ENCODE assay signal across 9 cellular contexts in genomic region chr12:1804545-1805332, GRCh38. TPM values are rescaled to one million over a fixed set of nuclear protein-coding genes. Genes with fewer than 3 reads are reported as not detected.
A peak's percentile ranks its signal among the peaks of the same experiment; 100 is the strongest.
DNase-seq lines count a peak whose midpoint lies in the region; ATAC-seq and TF ChIP-seq lines count a peak whose summit lies in the region.
"Had no signal": no experiment of that assay in that cellular context is flagged by ENCODE, and none has a peak within 500 bp of the region (broad histone marks: within the 10 kb centered on the region; RNA-seq: fewer than 3 reads in every experiment).

No MANE protein-coding gene starts in this region.

- in situ Hi-C loops in Caki2 (cut with HindIII; ENCODE audit: low pct_unique_long_range_greater_than_20kb, low sequenced_read_pairs) (no loop called here), IMR-90 (cut with MboI; ENCODE audit: low sequenced_read_pairs) (loop anchor here (10.0 to 25.0 kb wide), 3 partner anchors 220 to 780 kb away; no protein-coding TSS in a partner anchor)

- peak overlapping the region; percentile 11; the same call in 1 of the 2 replicates for H3K14ac ChIP-seq in IMR-90 (replicated peaks; ENCODE audit: low read depth, low read length)

- no peaks in the 10 kb centered on the region for H3K36me3 Mint-ChIP-seq in natural killer cell treated with Interleukin-12 subunit alpha and Interleukin-12 subunit beta and Interleukin-15 and Interleukin-18, amount 100 ng/mL, for 72 hours
- no peaks in the 10 kb centered on the region for H3K36me3 Mint-ChIP-seq in stimulated activated naive B cell treated with anti-CD40 and anti-IgM and Interleukin-4, amounts not matched to agents 10 μg/mL and 1 μg/mL and 100 μg/mL, for 72 hours

- peaks cover 13 to 20% of the 10 kb centered on the region in 2 donors for H3K4me1 Mint-ChIP-seq in natural killer cell treated with Interleukin-12 subunit alpha and Interleukin-12 subunit beta and Interleukin-15 and Interleukin-18, amount 100 ng/mL, for 72 hours (ENCODE audit: low read depth in 2 of 2)
- H3K4me1 Mint-ChIP-seq in stimulated activated naive B cell treated with anti-CD40 and anti-IgM and Interleukin-4, amounts not matched to agents 10 μg/mL and 1 μg/mL and 100 μg/mL, for 72 hours: peaks cover 18 to 28% of the 10 kb centered on the region in 2 donors

- H3K23ac ChIP-seq in IMR-90 (ENCODE audit: low read depth, low read length): no peak overlapping the region

- intact Hi-C loops in IMR-90 (cut with micrococcal nuclease): no loop called here
- intact Hi-C loops in OCI-LY7 (cut with micrococcal nuclease; ENCODE audit: unreplicated experiment): no loop called here

- H3K9me3 ChIP-seq in IMR-90 (ENCODE audit: control insufficient read depth, insufficient read depth, low read length) (no peaks in the 10 kb centered on the region), OCI-LY7 (ENCODE audit: low read length) (no peaks in the 10 kb centered on the region)

- dilution Hi-C loops in IMR-90 (cut with HindIII; ENCODE audit: low sequenced_read_pairs, unreplicated experiment): no loop called here

- H2BK15ac ChIP-seq in IMR-90 (ENCODE audit: low read depth, low read length): no peak overlapping the region

- BruUV-seq in IMR-90 (replicated peaks; lab: Mats Ljungman, UMichigan) (no TSS peak), OCI-LY7 (replicated peaks; lab: Mats Ljungman, UMichigan) (no TSS peak)

- H2BK20ac ChIP-seq in IMR-90 (ENCODE audit: low read depth, low read length): no peak overlapping the region

- peak overlapping the region; percentile 64 to 88 for H3K27ac Mint-ChIP-seq in natural killer cell treated with Interleukin-12 subunit alpha and Interleukin-12 subunit beta and Interleukin-15 and Interleukin-18, amount 100 ng/mL, for 72 hours
- H3K27ac Mint-ChIP-seq in stimulated activated naive B cell treated with anti-CD40 and anti-IgM and Interleukin-4, amounts not matched to agents 10 μg/mL and 1 μg/mL and 100 μg/mL, for 72 hours: peak overlapping the region; percentile 69

- H3K27ac ChIP-seq in IMR-90 (ENCODE audit: insufficient read depth, low read length): peak overlapping the region; percentile 12; the same call in 1 of the 2 replicates
- no peak overlapping the region for H3K27ac ChIP-seq in OCI-LY7 (ENCODE audit: low read depth, low read length, poor library complexity, severe bottlenecking)

- H3K79me1 ChIP-seq in IMR-90 (ENCODE audit: low read depth in 1 of 2, low read length in 2 of 2): no peaks in the 10 kb centered on the region

- H3K27me3 Mint-ChIP-seq in natural killer cell treated with Interleukin-12 subunit alpha and Interleukin-12 subunit beta and Interleukin-15 and Interleukin-18, amount 100 ng/mL, for 72 hours: no peaks in the 10 kb centered on the region
- H3K27me3 Mint-ChIP-seq in stimulated activated naive B cell treated with anti-CD40 and anti-IgM and Interleukin-4, amounts not matched to agents 10 μg/mL and 1 μg/mL and 100 μg/mL, for 72 hours: no peaks in the 10 kb centered on the region

- H3K4me3 ChIP-seq in IMR-90 (ENCODE audit: insufficient read depth, low read depth, low read length): no peak overlapping the region
- H3K4me3 ChIP-seq in OCI-LY7 (ENCODE audit: low read depth, low read length, poor library complexity, severe bottlenecking): no peak overlapping the region

- H2AFZ ChIP-seq in IMR-90 (replicated peaks; ENCODE audit: low read length, poor library complexity): peak overlapping the region; percentile 89
- peak overlapping the region; percentile 81 for H2AFZ ChIP-seq in OCI-LY7 (ENCODE audit: low read length)

- H4K5ac ChIP-seq in IMR-90 (ENCODE audit: low read depth, low read length): peak overlapping the region; percentile 100

- no peak overlapping the region for H3K4me3 Mint-ChIP-seq in natural killer cell treated with Interleukin-12 subunit alpha and Interleukin-12 subunit beta and Interleukin-15 and Interleukin-18, amount 100 ng/mL, for 72 hours
- no peak overlapping the region for H3K4me3 Mint-ChIP-seq in stimulated activated naive B cell treated with anti-CD40 and anti-IgM and Interleukin-4, amounts not matched to agents 10 μg/mL and 1 μg/mL and 100 μg/mL, for 72 hours

- CTCF ChIA-PET in IMR-90 (lab: Yijun Ruan, JAX) (no interaction called here), OCI-LY7 (lab: Charles Lee; ENCODE audit: unreplicated experiment) (no interaction called here)

- H3K9me3 Mint-ChIP-seq in natural killer cell treated with Interleukin-12 subunit alpha and Interleukin-12 subunit beta and Interleukin-15 and Interleukin-18, amount 100 ng/mL, for 72 hours: no peaks in the 10 kb centered on the region
- peaks cover 2 to 5% of the 10 kb centered on the region in 2 donors for H3K9me3 Mint-ChIP-seq in stimulated activated naive B cell treated with anti-CD40 and anti-IgM and Interleukin-4, amounts not matched to agents 10 μg/mL and 1 μg/mL and 100 μg/mL, for 72 hours

- no peaks in the 10 kb centered on the region for H4K20me1 ChIP-seq in IMR-90 (ENCODE audit: insufficient read depth, low read length)
- H4K20me1 ChIP-seq in OCI-LY7 (ENCODE audit: insufficient read depth, low read length): no peaks in the 10 kb centered on the region

- ATAC-seq in GM21423 (IDR thresholded peaks at IDR 0.05; ENCODE audit: unreplicated experiment) (peak; percentile 79), IMR-90 (ENCODE audit: low read depth) (peak; percentile 90)
- peak; percentile 89 to 92 for ATAC-seq in natural killer cell treated with Interleukin-12 subunit alpha and Interleukin-12 subunit beta and Interleukin-15 and Interleukin-18, amount 100 ng/mL, for 72 hours
- peak; percentile 69 to 81 for ATAC-seq in stimulated activated naive B cell treated with anti-CD40 and anti-IgM and Interleukin-4, amounts not matched to agents 10 μg/mL and 1 μg/mL and 100 μg/mL, for 72 hours (replicated peaks)

- peak overlapping the region; percentile 76 for H2AK9ac ChIP-seq in IMR-90 (replicated peaks; ENCODE audit: low read depth, low read length, poor library complexity)

- H3K9me2 ChIP-seq in OCI-LY7 (ENCODE audit: insufficient read depth, low read length): no peaks in the 10 kb centered on the region

- peak overlapping the region; percentile 31 for H2BK5ac ChIP-seq in IMR-90 (ENCODE audit: low read depth, low read length, poor library complexity, severe bottlenecking)

- H3K4me1 ChIP-seq in IMR-90 (ENCODE audit: control insufficient read depth, insufficient read depth, low read length): no peaks in the 10 kb centered on the region
- H3K4me1 ChIP-seq in OCI-LY7 (ENCODE audit: insufficient read depth, low read length, poor library complexity, severe bottlenecking): peaks cover 3% of the 10 kb centered on the region

- no peaks in the 10 kb centered on the region for H3K79me2 ChIP-seq in OCI-LY7 (ENCODE audit: insufficient read depth, low read depth, low read length)

- DNase-seq in Caki2 (ENCODE audit: low read depth) (peak; percentile 68), IMR-90 (peak; percentile 88), OCI-LY7 (ENCODE audit: low spot score) (peak; percentile 91), activated T-cell treated with anti-CD3 and anti-CD28 coated beads for 24 hours (ENCODE audit: low read depth) (peak; percentile 80), erythroblast (lab: John Stamatoyannopoulos, UW) (peak; percentile 88 to 91)
- DNase-seq in natural killer cell treated with Interleukin-12 subunit alpha and Interleukin-12 subunit beta and Interleukin-15 and Interleukin-18, amount 100 ng/mL, for 72 hours (ENCODE audit: low spot score): peak; percentile 90
- DNase-seq in stimulated activated naive B cell treated with anti-CD40 and anti-IgM and Interleukin-4, amounts not matched to agents 10 μg/mL and 1 μg/mL and 100 μg/mL, for 72 hours: peak; percentile 66

- peak overlapping the region; percentile 20; the same call in 1 of the 2 replicates for H2AK5ac ChIP-seq in IMR-90 (ENCODE audit: low read depth, low read length)

- TF ChIP-seq CTCF in IMR-90 (conservative IDR thresholded peaks at IDR 0.05; ENCODE audit: low read depth, low read length) (no peak), OCI-LY7 (conservative IDR thresholded peaks at IDR 0.05; ENCODE audit: low read length) (no peak)

- POLR2A ChIA-PET in IMR-90 (lab: Charles Lee; ENCODE audit: unreplicated experiment): no interaction called here
- POLR2A ChIA-PET in OCI-LY7 (lab: Charles Lee): interaction anchor here (1.2 kb wide), 1 partner anchor 135 kb away, joined by 3 read pairs; no protein-coding TSS in a partner anchor

- TF ChIP-seq RAD21 in IMR-90 (IDR thresholded peaks at IDR 0.05; ENCODE audit: low read length): no peak

- H3K18ac ChIP-seq in IMR-90 (ENCODE audit: low read depth, low read length): peak overlapping the region; percentile 63; the same call in 1 of the 2 replicates

- H3K9ac ChIP-seq in IMR-90 (ENCODE audit: low read depth, low read length): no peak overlapping the region

- no peaks in the 10 kb centered on the region for H3K27me3 ChIP-seq in IMR-90 (ENCODE audit: control insufficient read depth, insufficient read depth, low read length)

- H3K4me2 ChIP-seq in IMR-90 (ENCODE audit: low read depth, low read length) (no peak overlapping the region), OCI-LY7 (ENCODE audit: low read length) (peak overlapping the region; percentile 29; the same call in 1 of the 2 replicates)

- TF ChIP-seq POLR2A in IMR-90 (IDR thresholded peaks at IDR 0.05; ENCODE audit: low read depth, low read length) (no peak), erythroblast (IDR thresholded peaks at IDR 0.05; ENCODE audit: low read length) (no peak)

- H3K4ac ChIP-seq in IMR-90 (ENCODE audit: low read depth, low read length): peak overlapping the region; percentile 18; the same call in 1 of the 2 replicates

- H4K91ac ChIP-seq in IMR-90 (ENCODE audit: insufficient read depth, low read depth, low read length): peak overlapping the region; percentile 30

- no peak overlapping the region; the same call in 1 of the 2 replicates for H2BK120ac ChIP-seq in IMR-90 (ENCODE audit: low read depth, low read length)

- H3K36me3 ChIP-seq in IMR-90 (ENCODE audit: control insufficient read depth, insufficient read depth, low read length) (no peaks in the 10 kb centered on the region), OCI-LY7 (ENCODE audit: insufficient read depth, low read length) (no peaks in the 10 kb centered on the region)

- no peaks in the 10 kb centered on the region for H3K9me1 ChIP-seq in IMR-90 (ENCODE audit: insufficient read depth, low read length)

- peak overlapping the region; percentile 0; the same call in 1 of the 2 replicates for H3K56ac ChIP-seq in IMR-90 (ENCODE audit: extremely low read depth, insufficient read depth, low read length)

- 72% methylated on average over 6 of the region's 25 CpGs; no CpG with 5 or more reads in 1 of the 2 experiments for WGBS in IMR-90 (ENCODE audit: extremely low coverage in 2 of 2, insufficient read length in 1 of 2), 2 experiments

- peak overlapping the region; percentile 96 to 98 for H4K8ac ChIP-seq in IMR-90 (ENCODE audit: low read depth in 2 of 2, low read length in 2 of 2)

TF ChIP-seq in IMR-90, 13 proteins besides CTCF, POLR2A, EP300 and RAD21 (continues in another document):
- TF ChIP-seq SMC3 (IDR thresholded peaks at IDR 0.05; ENCODE audit: low read depth, low read length): 0 out of 2 replicates have a peak, but pooled peaks have one; percentile 4

RNA-seq across cellular contexts. Expression of gene LRTM2, which starts 15.6 kb away (rescaled TPM):
- not detected in 2 replicates for total RNA-seq in Caki2 (2014; rRNA removed; shearing (Covaris generic); ENCODE audit: low replicate concordance)
- total RNA-seq in IMR-90 (2012; rRNA removed): not detected in 2 replicates
- not detected in 2 replicates for polyA plus RNA-seq in IMR-90 (2012; rRNA removed)
- not detected in 2 replicates for polyA plus RNA-seq in IMR-90 (2012; cell fraction: cytosol; rRNA removed)
- polyA plus RNA-seq in IMR-90 (2012; cell fraction: nucleus; rRNA removed; ENCODE audit: low replicate concordance): not detected in 2 replicates
- not detected in 2 replicates for total RNA-seq in OCI-LY7 (2014; rRNA removed; shearing (Covaris generic))
- not detected in 2 replicates for total RNA-seq in OCI-LY7 (2022)
- total RNA-seq in natural killer cell treated with Interleukin-12 subunit alpha and Interleukin-12 subunit beta and Interleukin-15 and Interleukin-18, amount 100 ng/mL, for 72 hours: not detected
- total RNA-seq: epithelial cell of proximal tubule had no signal
